Comparison of ENCODE assay signal across 1 cellular context in genomic region chr1:15674760-15675159, GRCh38.
TF ChIP-seq lines count a peak whose summit lies in the region.

No MANE protein-coding gene starts in this region.

TF ChIP-seq in IMR-90, 13 proteins besides CTCF, POLR2A, EP300 and RAD21 (continued from another document):
- no peak for TF ChIP-seq ELK1 (IDR thresholded peaks at IDR 0.05; ENCODE audit: borderline replicate concordance, low read depth, low read length)
- TF ChIP-seq CHD1 (IDR thresholded peaks at IDR 0.05; ENCODE audit: low read depth, low read length), result no peak
- TF ChIP-seq FOS (IDR thresholded peaks at IDR 0.05; ENCODE audit: low read depth, low read length), result no peak
- TF ChIP-seq RCOR1 (IDR thresholded peaks at IDR 0.05; ENCODE audit: insufficient replicate concordance, low read length), result no peak
- no peak for TF ChIP-seq CEBPB (IDR thresholded peaks at IDR 0.05; ENCODE audit: low read depth, low read length)
- no peak for TF ChIP-seq MAFK (IDR thresholded peaks at IDR 0.05; ENCODE audit: low read depth, low read length)
- no peak for TF ChIP-seq NFE2L2 (IDR thresholded peaks at IDR 0.05; ENCODE audit: low read depth, low read length)
